In genomic region chr11:61833478-61833877, GRCh38 we compare ENCODE assay signal across 1 cellular context.
TF ChIP-seq lines count a peak whose summit lies in the region.

No MANE protein-coding gene starts in this region.

TF ChIP-seq in K562, 482 proteins besides CTCF, POLR2A, EP300 and RAD21:
- no peak for TF ChIP-seq HDAC3 (IDR thresholded peaks at IDR 0.05; ENCODE audit: borderline replicate concordance, partially characterized antibody)
- peak; percentile 14 for TF ChIP-seq ZNF592 (IDR thresholded peaks at IDR 0.05)
- TF ChIP-seq MAZ (CRISPR knock-in tag; conservative IDR thresholded peaks at IDR 0.05 in 1 of 2, IDR thresholded peaks at IDR 0.05 in 1 of 2): no peak
- TF ChIP-seq ZNF197 (CRISPR knock-in tag; IDR thresholded peaks at IDR 0.05; ENCODE audit: low read depth): 0 out of 2 replicates have a peak, but pooled peaks have one; percentile 0
- 0 out of 2 replicates have a peak, but pooled peaks have one; percentile 11 for TF ChIP-seq ZNF511 (CRISPR knock-in tag; IDR thresholded peaks at IDR 0.05)
- no peak for TF ChIP-seq FOSL1 (tag; conservative IDR thresholded peaks at IDR 0.05)
- no peak for TF ChIP-seq ARNT (IDR thresholded peaks at IDR 0.05)
